ENCODE assay signal across 13 cellular contexts in genomic region chr15:99605490-99605931, GRCh38. TPM values are rescaled to one million over a fixed set of nuclear protein-coding genes. Genes with fewer than 3 reads are reported as not detected.
A peak's percentile ranks its signal among the peaks of the same experiment; 100 is the strongest.
DNase-seq lines count a peak whose midpoint lies in the region; ATAC-seq and TF ChIP-seq lines count a peak whose summit lies in the region.
"Had no signal": no experiment of that assay in that cellular context is flagged by ENCODE, and none has a peak within 500 bp of the region (broad histone marks: within the 10 kb centered on the region; RNA-seq: fewer than 3 reads in every experiment).

No MANE protein-coding gene starts in this region.

- no peak overlapping the region for H3K9ac ChIP-seq in GM23248

- no peak overlapping the region for H3K4me2 ChIP-seq in GM23248 (ENCODE audit: unreplicated experiment)

- H4K20me1 ChIP-seq in GM23248 (ENCODE audit: insufficient read depth) = peaks cover 11% of the 10 kb centered on the region; the same call in 1 of the 2 replicates

- intact Hi-C loops in ascending aorta (cut with DNase I) = no loop called here

- in situ Hi-C loops in GM23248 (cut with MboI) = no loop called here

- H3K27me3 Mint-ChIP-seq in stimulated activated naive CD8-positive, alpha-beta T cell treated with anti-CD3 and anti-CD28 coated beads, Interleukin-15, Interleukin-2, amounts not matched to agents 100 ng/mL and 50 ng/mL, for 24 hours = no peaks in the 10 kb centered on the region

- H3K9me2 ChIP-seq in GM23248 (ENCODE audit: insufficient read depth) = no peaks in the 10 kb centered on the region

- H2AFZ ChIP-seq in GM23248 = no peak overlapping the region

- peak overlapping the region; percentile 24 to 72 for H3K27ac Mint-ChIP-seq in activated naive CD4-positive, alpha-beta T cell treated with anti-CD3 and anti-CD28 coated beads, Interleukin-2, amount 50 U/mL, for 72 hours
- H3K27ac Mint-ChIP-seq in stimulated activated naive CD8-positive, alpha-beta T cell treated with anti-CD3 and anti-CD28 coated beads, Interleukin-15, Interleukin-2, amounts not matched to agents 100 ng/mL and 50 ng/mL, for 24 hours = peak overlapping the region; percentile 94

- ATAC-seq in activated naive CD4-positive, alpha-beta T cell treated with anti-CD3 and anti-CD28 coated beads, Interleukin-2, amount 50 U/mL, for 72 hours = no peak

- H3F3A ChIP-seq in GM23248 (ENCODE audit: insufficient read depth) = peaks cover 13% of the 10 kb centered on the region; the same call in 1 of the 2 replicates

- peak overlapping the region; percentile 10 for H3K4me3 Mint-ChIP-seq in stimulated activated naive CD8-positive, alpha-beta T cell treated with anti-CD3 and anti-CD28 coated beads, Interleukin-15, Interleukin-2, amounts not matched to agents 100 ng/mL and 50 ng/mL, for 24 hours

- peaks cover 9 to 43% of the 10 kb centered on the region in 2 donors for H3K36me3 Mint-ChIP-seq in activated naive CD4-positive, alpha-beta T cell treated with anti-CD3 and anti-CD28 coated beads, Interleukin-2, amount 50 U/mL, for 72 hours
- peaks cover 65% of the 10 kb centered on the region for H3K36me3 Mint-ChIP-seq in stimulated activated naive CD8-positive, alpha-beta T cell treated with anti-CD3 and anti-CD28 coated beads, Interleukin-15, Interleukin-2, amounts not matched to agents 100 ng/mL and 50 ng/mL, for 24 hours (ENCODE audit: low read depth)

- TF ChIP-seq CTCF in ascending aorta (IDR thresholded peaks at IDR 0.05) (no peak), right atrium auricular region (IDR thresholded peaks at IDR 0.05) (no peak), BE2C (IDR thresholded peaks at IDR 0.05; ENCODE audit: low read depth, low read length) (no peak)

- 94 to 99% methylated on average over 6 of the region's 6 CpGs for WGBS in GM23248 (ENCODE audit: low coverage in 1 of 2, low lambda C conversion rate in 2 of 2, missing lambda C conversion rate in 2 of 2), 2 experiments

- no peaks in the 10 kb centered on the region for H3K9me3 ChIP-seq in ascending aorta
- no peaks in the 10 kb centered on the region for H3K9me3 ChIP-seq in right atrium auricular region
- no peaks in the 10 kb centered on the region for H3K9me3 ChIP-seq in BE2C
- H3K9me3 ChIP-seq in GM23248 (ENCODE audit: low read depth) = no peaks in the 10 kb centered on the region

- no peaks in the 10 kb centered on the region for H3K27me3 ChIP-seq in ascending aorta
- no peaks in the 10 kb centered on the region for H3K27me3 ChIP-seq in right atrium auricular region
- H3K27me3 ChIP-seq in BE2C = no peaks in the 10 kb centered on the region
- no peaks in the 10 kb centered on the region for H3K27me3 ChIP-seq in GM23248 (replicated peaks; ENCODE audit: insufficient read depth)

- H3K4me3 ChIP-seq in ascending aorta (no peak overlapping the region), right atrium auricular region (no peak overlapping the region), BE2C (ENCODE audit: low read depth, low read length) (no peak overlapping the region), GM23248 (no peak overlapping the region)

- H3K27ac ChIP-seq in ascending aorta = peak overlapping the region; percentile 32 to 40
- H3K27ac ChIP-seq in right atrium auricular region = peak overlapping the region; percentile 1 to 5
- no peak overlapping the region for H3K27ac ChIP-seq in GM23248

- peaks cover 0 to 5% of the 10 kb centered on the region in 2 donors for H3K9me3 Mint-ChIP-seq in activated naive CD4-positive, alpha-beta T cell treated with anti-CD3 and anti-CD28 coated beads, Interleukin-2, amount 50 U/mL, for 72 hours
- H3K9me3 Mint-ChIP-seq in stimulated activated naive CD8-positive, alpha-beta T cell treated with anti-CD3 and anti-CD28 coated beads, Interleukin-15, Interleukin-2, amounts not matched to agents 100 ng/mL and 50 ng/mL, for 24 hours = peaks cover 13% of the 10 kb centered on the region

- H3K4me1 Mint-ChIP-seq in stimulated activated naive CD8-positive, alpha-beta T cell treated with anti-CD3 and anti-CD28 coated beads, Interleukin-15, Interleukin-2, amounts not matched to agents 100 ng/mL and 50 ng/mL, for 24 hours (ENCODE audit: low read depth) = peaks cover 74% of the 10 kb centered on the region

- no peak for DNase-seq in activated naive CD4-positive, alpha-beta T cell treated with anti-CD3 and anti-CD28 coated beads, Interleukin-2, amount 50 U/mL, for 72 hours (ENCODE audit: low spot score in 2 of 2)
- no peak for DNase-seq in activated naive CD4-positive, alpha-beta T cell treated with Interleukin-2 at 50 U/mL for 16 hours
- DNase-seq in ascending aorta (ENCODE audit: low spot score in 2 of 2) = no peak
- no peak for DNase-seq in right atrium auricular region (ENCODE audit: low spot score)
- no peak for DNase-seq in UCSD-AML1 (lab: John Stamatoyannopoulos, UW; ENCODE audit: unreplicated experiment)
- no peak for DNase-seq in BE2C
- DNase-seq in GM23248 = no peak
- DNase-seq: activated CD8-positive, alpha-beta memory T cell treated with anti-CD3 and anti-CD28 coated beads, Interleukin-2, amount 50 U/mL, for 4 hours; anterior cingulate cortex; effector CD8-positive, alpha-beta T cell; NCI-H2171; NK-92 treated with Interleukin-12 subunit alpha and Interleukin-12 subunit beta, amount 100 ng/mL, for 24 hours had no signal

- H3K4me1 ChIP-seq in ascending aorta (peaks cover 0 to 10% of the 10 kb centered on the region in 2 donors), right atrium auricular region (peaks cover 0 to 49% of the 10 kb centered on the region in 2 donors), BE2C (no peaks in the 10 kb centered on the region), GM23248 (ENCODE audit: insufficient read depth) (peaks cover 12% of the 10 kb centered on the region; the same call in 1 of the 2 replicates)

- peaks cover 0 to 6% of the 10 kb centered on the region in 2 donors for H3K36me3 ChIP-seq in ascending aorta
- H3K36me3 ChIP-seq in right atrium auricular region = peaks cover 3% of the 10 kb centered on the region
- H3K36me3 ChIP-seq in BE2C = no peaks in the 10 kb centered on the region
- peaks cover 8% of the 10 kb centered on the region for H3K36me3 ChIP-seq in GM23248 (ENCODE audit: low read depth)

- peaks cover 97% of the 10 kb centered on the region for H3K79me2 ChIP-seq in GM23248 (ENCODE audit: insufficient read depth)

RNA-seq across cellular contexts. Expression of gene MEF2A, which starts 39.7 kb away (rescaled TPM):
- 10 to 100 TPM; 16.4 to 18.7 TPM for total RNA-seq in activated naive CD4-positive, alpha-beta T cell treated with anti-CD3 and anti-CD28 coated beads, Interleukin-2, amount 50 U/mL, for 72 hours
- total RNA-seq in ascending aorta (99.4 TPM), right atrium auricular region (100 to 1,000 TPM; 175 to 245 TPM)
- polyA plus RNA-seq in BE2C (2012; ENCODE audit: insufficient read depth, insufficient read length, low read depth) = 22.5 TPM
- total RNA-seq in GM23248 (2014; rRNA removed; shearing (Covaris generic)) = 37.8 and 53.1 TPM in 2 replicates
- 22.7 and 24.3 TPM in 2 replicates for polyA plus RNA-seq in GM23248 (2016; fragmentation: Nextera tagmentation; extraction: Ambion mirVana)
